In genomic region chr2:61179701-61180639, GRCh38 we compare ENCODE assay signal across 8 cellular contexts. TPM values are rescaled to one million over a fixed set of nuclear protein-coding genes. Genes with fewer than 3 reads are reported as not detected.
DNase-seq lines count a peak whose midpoint lies in the region; FAIRE-seq and TF ChIP-seq lines count a peak whose summit lies in the region.

No MANE protein-coding gene starts in this region.

- peak overlapping the region; percentile 88 for H3K4me3 Mint-ChIP-seq in activated naive CD8-positive, alpha-beta T cell

- no peaks in the 10 kb centered on the region for H3K27me3 Mint-ChIP-seq in activated naive CD8-positive, alpha-beta T cell

- FAIRE-seq in GM12892 (lab: Jason Lieb, UNC) = no peak

- no peak for TF ChIP-seq POLR2A in GM12892 (IDR thresholded peaks at IDR 0.05; ENCODE audit: low read depth, low read length)

- TF ChIP-seq CTCF in retinal pigment epithelial cell (conservative IDR thresholded peaks at IDR 0.05; ENCODE audit: low read depth, low read length) = no peak
- no peak for TF ChIP-seq CTCF in GM13976 (IDR thresholded peaks at IDR 0.05; ENCODE audit: borderline replicate concordance, control extremely low read depth, extremely low read depth, insufficient read depth, missing control alignments)

- H3K27ac Mint-ChIP-seq in activated naive CD8-positive, alpha-beta T cell = peak overlapping the region; percentile 90

- H3K36me3 Mint-ChIP-seq in activated naive CD8-positive, alpha-beta T cell = peaks cover 12% of the 10 kb centered on the region

- intact Hi-C loops in cardiac septum (cut with DNase I) = loop anchor here (5.0 kb wide), 3 partner anchors 113 to 357 kb away; partner anchors contain the start of genes REL, SANBR and XPO1

- peaks cover 71% of the 10 kb centered on the region for H3K4me1 Mint-ChIP-seq in activated naive CD8-positive, alpha-beta T cell (ENCODE audit: low read depth)

- in situ Hi-C loops in GM13976 (cut with MboI; ENCODE audit: low sequenced_read_pairs, unreplicated experiment) = no loop called here

- H3K4me3 ChIP-seq in retinal pigment epithelial cell (ENCODE audit: low read length) = peak overlapping the region; percentile 4

- DNase-seq in HCEC 1CT (peak; percentile 64), cardiac septum (ENCODE audit: low spot score) (peak; percentile 85), retinal pigment epithelial cell (ENCODE audit: low read depth) (no peak), GM12892 (ENCODE audit: insufficient read length) (no peak), GM13976 (ENCODE audit: low spot score) (no peak), epidermal melanocyte (ENCODE audit: insufficient read length, low spot score) (no peak)
- no peak for DNase-seq in activated CD4-positive, alpha-beta T cell treated with anti-CD3 and anti-CD28 coated beads for 4 hours

- H3K9me3 Mint-ChIP-seq in activated naive CD8-positive, alpha-beta T cell (ENCODE audit: low read depth) = no peaks in the 10 kb centered on the region

RNA-seq across cellular contexts. Expression of gene C2orf74, which starts 18.0 kb away (rescaled TPM):
- 31.7 TPM for total RNA-seq in cardiac septum
- 15.8 TPM for polyA plus RNA-seq in GM12892 (2012; ENCODE audit: missing spikeins)

Comparison
In these comparisons a context has a peak if more than half of its experiments do, and no peak if none do; other contexts are left out.
1. DNase-seq: peak in HCEC 1CT (single experiment) and cardiac septum (single experiment); none in retinal pigment epithelial cell (single experiment), GM12892 (single experiment), GM13976 (single experiment), epidermal melanocyte (single experiment) and activated CD4-positive, alpha-beta T cell treated with anti-CD3 and anti-CD28 coated beads for 4 hours (0 of 2).